ENCODE assay signal across 8 cellular contexts in genomic region chr13:97975851-97976550, GRCh38.
A peak's percentile ranks its signal among the peaks of the same experiment; 100 is the strongest.
DNase-seq lines count a peak whose midpoint lies in the region; ATAC-seq and TF ChIP-seq lines count a peak whose summit lies in the region.

No MANE protein-coding gene starts in this region.

- H3K9me3 Mint-ChIP-seq in effector memory CD8-positive, alpha-beta T cell: no peaks in the 10 kb centered on the region
- no peaks in the 10 kb centered on the region for H3K9me3 Mint-ChIP-seq in memory B cell

- peaks cover 16 to 23% of the 10 kb centered on the region in 2 donors for H3K4me1 Mint-ChIP-seq in effector memory CD8-positive, alpha-beta T cell (ENCODE audit: low read depth in 2 of 2)
- H3K4me1 Mint-ChIP-seq in memory B cell: peaks cover 16% of the 10 kb centered on the region

- DNase-seq in COR-L47 (lab: John Stamatoyannopoulos, UW) (peak; percentile 91), GM20000 (ENCODE audit: low spot score) (peak; percentile 99), HPDE6-E6E7 (ENCODE audit: extremely low spot score) (peak; percentile 88), NK-92 (lab: John Stamatoyannopoulos, UW; ENCODE audit: unreplicated experiment) (peak; percentile 31), memory B cell (ENCODE audit: low spot score in 2 of 2) (peak; percentile 84 to 89)
- DNase-seq in activated CD8-positive, alpha-beta memory T cell treated with anti-CD3 and anti-CD28 coated beads for 48 hours (ENCODE audit: low read depth in 2 of 3, low spot score in 2 of 3): peak; percentile 68 to 91 (median 70)
- DNase-seq in effector memory CD8-positive, alpha-beta T cell: peak; percentile 85 to 89 (median 85)
- DNase-seq in stimulated activated CD8-positive, alpha-beta memory T cell treated with anti-CD3 and anti-CD28 coated beads, Interleukin-12 subunit alpha, Interleukin-12 subunit beta, amount 100 ng/mL, for 1 hour (ENCODE audit: low read depth): peak; percentile 77

- TF ChIP-seq CTCF in GM20000 (IDR thresholded peaks at IDR 0.05; ENCODE audit: extremely low read depth, missing control alignments): no peak

- peak; percentile 90 for ATAC-seq in effector memory CD8-positive, alpha-beta T cell (replicated peaks)
- peak; percentile 90 for ATAC-seq in memory B cell (ENCODE audit: low read depth)

- peaks cover 8% of the 10 kb centered on the region for H3K36me3 Mint-ChIP-seq in effector memory CD8-positive, alpha-beta T cell (ENCODE audit: insufficient read depth)
- peaks cover 2% of the 10 kb centered on the region for H3K36me3 Mint-ChIP-seq in memory B cell

- peak overlapping the region; percentile 87 to 93 for H3K4me3 Mint-ChIP-seq in effector memory CD8-positive, alpha-beta T cell
- peak overlapping the region; percentile 84 for H3K4me3 Mint-ChIP-seq in memory B cell

- peak overlapping the region; percentile 95 to 96 for H3K27ac Mint-ChIP-seq in effector memory CD8-positive, alpha-beta T cell
- peak overlapping the region; percentile 92 for H3K27ac Mint-ChIP-seq in memory B cell

- peaks cover 0 to 4% of the 10 kb centered on the region in 2 donors for H3K27me3 Mint-ChIP-seq in effector memory CD8-positive, alpha-beta T cell
- H3K27me3 Mint-ChIP-seq in memory B cell: no peaks in the 10 kb centered on the region

Comparison
In these comparisons a context has a peak if more than half of its experiments do, and no peak if none do; other contexts are left out.
1. Peak in every context shown above with its lines: DNase-seq and ATAC-seq.
2. DNase-seq: peak in every context shown above with its lines; median percentile 99 in GM20000; 91 in COR-L47; 88 in HPDE6-E6E7; 86 in memory B cell; 85 in effector memory CD8-positive, alpha-beta T cell; 77 in stimulated activated CD8-positive, alpha-beta memory T cell treated with anti-CD3 and anti-CD28 coated beads, Interleukin-12 subunit alpha, Interleukin-12 subunit beta, amount 100 ng/mL, for 1 hour; 70 in activated CD8-positive, alpha-beta memory T cell treated with anti-CD3 and anti-CD28 coated beads for 48 hours; 31 in NK-92.